In the genomic region with DNA sequence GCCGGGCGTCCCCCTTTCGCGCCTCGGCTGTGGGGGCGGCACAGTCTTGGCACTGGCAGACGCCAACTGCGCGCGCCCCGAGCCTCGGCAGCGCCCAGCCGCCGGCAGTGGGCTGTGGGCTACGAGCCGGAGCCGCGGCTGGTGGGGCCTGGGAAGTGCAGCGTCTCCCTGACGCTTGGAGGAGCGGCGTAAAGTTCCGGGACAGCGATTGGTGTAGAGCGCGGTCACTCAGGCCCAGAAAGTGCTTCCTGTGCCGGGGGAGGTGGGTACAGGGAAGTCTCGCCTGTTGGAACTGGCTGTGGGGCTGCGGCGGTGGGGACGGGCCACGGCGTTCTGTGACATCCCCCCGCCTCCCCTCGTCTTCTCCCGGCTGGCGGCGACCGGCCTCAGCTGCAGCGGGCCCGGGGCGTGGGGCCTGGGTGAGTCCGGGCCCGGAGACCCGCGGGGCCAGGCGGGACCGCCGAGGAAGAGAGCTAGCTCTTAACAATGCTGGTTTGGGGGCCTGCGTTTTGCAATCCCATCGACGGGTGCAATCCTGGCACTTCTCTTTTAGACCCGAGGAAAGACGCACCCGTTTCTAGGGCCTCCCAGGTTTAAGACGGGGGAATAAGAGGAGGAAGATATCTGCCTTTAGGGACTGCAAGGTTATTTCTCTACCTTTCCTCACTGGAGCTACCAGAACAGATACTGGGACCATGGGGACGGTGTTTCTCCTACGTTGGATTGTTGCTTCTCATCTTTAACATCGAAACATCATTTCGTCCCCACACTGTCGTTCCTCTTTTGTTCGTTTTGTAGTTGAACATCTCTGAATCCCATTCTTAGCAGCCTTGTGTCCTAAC, we compare ENCODE assay signal across 1 cellular context.
TF ChIP-seq lines count a peak whose summit lies in the region.

TSS of gene RWDD4 (minus strand) at position 157 of the 842 bp plus-strand sequence. CDS start 233 bp downstream, outside the sequence.
TSS of gene TRAPPC11 (plus strand) at position 265 of the 842 bp plus-strand sequence. CDS start 4,575 bp downstream, outside the sequence.

TF ChIP-seq in K562, 482 proteins besides CTCF, POLR2A, EP300 and RAD21 (continued from another document and continues in another):
- peak; percentile 52; the same call in 1 of the 2 replicates for TF ChIP-seq CEBPG (CRISPR knock-in tag; IDR thresholded peaks at IDR 0.05)
- TF ChIP-seq CEBPG (tag; conservative IDR thresholded peaks at IDR 0.05 in 1 of 2, IDR thresholded peaks at IDR 0.05 in 1 of 2): peak; percentile 29 to 91; a peak in 3 of 4 replicates
- TF ChIP-seq MNT (conservative IDR thresholded peaks at IDR 0.05): peak; percentile 30 to 73; a peak in 2 of 4 replicates
- no peak for TF ChIP-seq XRCC5 (IDR thresholded peaks at IDR 0.05; ENCODE audit: low read depth, low read length)
- TF ChIP-seq CHD1 (IDR thresholded peaks at IDR 0.05; ENCODE audit: low read length): no peak
- peak; percentile 88; the same call in 1 of the 2 replicates for TF ChIP-seq MBD2 (IDR thresholded peaks at IDR 0.05; ENCODE audit: borderline replicate concordance, low read depth)
- peak; percentile 42 for TF ChIP-seq HCFC1 (IDR thresholded peaks at IDR 0.05; ENCODE audit: low read depth, low read length)
- TF ChIP-seq MEIS2 (IDR thresholded peaks at IDR 0.05; ENCODE audit: partially characterized antibody): no peak
- TF ChIP-seq ZNF561 (CRISPR knock-in tag; conservative IDR thresholded peaks at IDR 0.05): no peak
- TF ChIP-seq KLF16 (IDR thresholded peaks at IDR 0.05): peak; percentile 69
- no peak for TF ChIP-seq NCOR1 (IDR thresholded peaks at IDR 0.05)
- no peak for TF ChIP-seq ZNF282 (CRISPR knock-in tag; IDR thresholded peaks at IDR 0.05)
- no peak; the same call in 1 of the 2 replicates for TF ChIP-seq MYC (IDR thresholded peaks at IDR 0.05; ENCODE audit: low read depth, low read length)
- no peak for TF ChIP-seq MYC (CRISPR knock-in tag; IDR thresholded peaks at IDR 0.05; ENCODE audit: borderline replicate concordance, low read depth)
- no peak for TF ChIP-seq NFXL1 (CRISPR knock-in tag; IDR thresholded peaks at IDR 0.05)
- no peak for TF ChIP-seq HNRNPH1 (optimal IDR thresholded peaks at IDR 0.05; ENCODE audit: low read depth, low read length)
- TF ChIP-seq, protein P1, sequence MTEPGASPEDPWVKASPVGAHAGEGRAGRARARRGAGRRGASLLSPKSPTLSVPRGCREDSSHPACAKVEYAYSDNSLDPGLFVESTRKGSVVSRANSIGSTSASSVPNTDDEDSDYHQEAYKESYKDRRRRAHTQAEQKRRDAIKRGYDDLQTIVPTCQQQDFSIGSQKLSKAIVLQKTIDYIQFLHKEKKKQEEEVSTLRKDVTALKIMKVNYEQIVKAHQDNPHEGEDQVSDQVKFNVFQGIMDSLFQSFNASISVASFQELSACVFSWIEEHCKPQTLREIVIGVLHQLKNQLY (CRISPR knock-in tag; conservative IDR thresholded peaks at IDR 0.05): no peak
- TF ChIP-seq HDGF (IDR thresholded peaks at IDR 0.05): no peak
- TF ChIP-seq NFE2L1 (tag; IDR thresholded peaks at IDR 0.05; ENCODE audit: borderline replicate concordance, low read depth): no peak
- TF ChIP-seq, protein P2, sequence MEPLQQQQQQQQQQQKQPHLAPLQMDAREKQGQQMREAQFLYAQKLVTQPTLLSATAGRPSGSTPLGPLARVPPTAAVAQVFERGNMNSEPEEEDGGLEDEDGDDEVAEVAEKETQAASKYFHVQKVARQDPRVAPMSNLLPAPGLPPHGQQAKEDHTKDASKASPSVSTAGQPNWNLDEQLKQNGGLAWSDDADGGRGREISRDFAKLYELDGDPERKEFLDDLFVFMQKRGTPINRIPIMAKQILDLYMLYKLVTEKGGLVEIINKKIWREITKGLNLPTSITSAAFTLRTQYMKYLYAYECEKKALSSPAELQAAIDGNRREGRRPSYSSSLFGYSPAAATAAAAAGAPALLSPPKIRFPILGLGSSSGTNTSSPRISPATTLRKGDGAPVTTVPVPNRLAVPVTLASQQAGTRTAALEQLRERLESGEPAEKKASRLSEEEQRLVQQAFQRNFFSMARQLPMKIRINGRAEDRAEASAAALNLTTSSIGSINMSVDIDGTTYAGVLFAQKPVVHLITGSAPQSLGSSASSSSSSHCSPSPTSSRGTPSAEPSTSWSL (CRISPR knock-in tag; IDR thresholded peaks at IDR 0.05; ENCODE audit: borderline replicate concordance): no peak
- peak; percentile 50; the same call in 1 of the 2 replicates for TF ChIP-seq MTA3 (IDR thresholded peaks at IDR 0.05; ENCODE audit: borderline replicate concordance)
- TF ChIP-seq GTF2F1 (IDR thresholded peaks at IDR 0.05; ENCODE audit: low read depth, low read length): no peak
- 0 out of 2 replicates have a peak, but pooled peaks have one; percentile 35 for TF ChIP-seq SMAD4 (CRISPR knock-in tag; conservative IDR thresholded peaks at IDR 0.05)
- TF ChIP-seq ZNF449 (CRISPR knock-in tag; IDR thresholded peaks at IDR 0.05): no peak
- no peak for TF ChIP-seq ZNF699 (CRISPR knock-in tag; IDR thresholded peaks at IDR 0.05; ENCODE audit: insufficient replicate concordance)
- peak; percentile 45 for TF ChIP-seq SAP30 (IDR thresholded peaks at IDR 0.05; ENCODE audit: borderline replicate concordance, insufficient read depth, low read depth, low read length, poor library complexity, severe bottlenecking)
- TF ChIP-seq, protein P3, sequence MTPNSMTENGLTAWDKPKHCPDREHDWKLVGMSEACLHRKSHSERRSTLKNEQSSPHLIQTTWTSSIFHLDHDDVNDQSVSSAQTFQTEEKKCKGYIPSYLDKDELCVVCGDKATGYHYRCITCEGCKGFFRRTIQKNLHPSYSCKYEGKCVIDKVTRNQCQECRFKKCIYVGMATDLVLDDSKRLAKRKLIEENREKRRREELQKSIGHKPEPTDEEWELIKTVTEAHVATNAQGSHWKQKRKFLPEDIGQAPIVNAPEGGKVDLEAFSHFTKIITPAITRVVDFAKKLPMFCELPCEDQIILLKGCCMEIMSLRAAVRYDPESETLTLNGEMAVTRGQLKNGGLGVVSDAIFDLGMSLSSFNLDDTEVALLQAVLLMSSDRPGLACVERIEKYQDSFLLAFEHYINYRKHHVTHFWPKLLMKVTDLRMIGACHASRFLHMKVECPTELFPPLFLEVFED (CRISPR knock-in tag; conservative IDR thresholded peaks at IDR 0.05): no peak
- 0 out of 2 replicates have a peak, but pooled peaks have one; percentile 75 for TF ChIP-seq HNRNPL (IDR thresholded peaks at IDR 0.05; ENCODE audit: low read depth, low read length)
- no peak for TF ChIP-seq SMARCA4 (IDR thresholded peaks at IDR 0.05)
- no peak for TF ChIP-seq SRSF3 (IDR thresholded peaks at IDR 0.05; ENCODE audit: insufficient read depth, low read length)
- TF ChIP-seq, protein P4, sequence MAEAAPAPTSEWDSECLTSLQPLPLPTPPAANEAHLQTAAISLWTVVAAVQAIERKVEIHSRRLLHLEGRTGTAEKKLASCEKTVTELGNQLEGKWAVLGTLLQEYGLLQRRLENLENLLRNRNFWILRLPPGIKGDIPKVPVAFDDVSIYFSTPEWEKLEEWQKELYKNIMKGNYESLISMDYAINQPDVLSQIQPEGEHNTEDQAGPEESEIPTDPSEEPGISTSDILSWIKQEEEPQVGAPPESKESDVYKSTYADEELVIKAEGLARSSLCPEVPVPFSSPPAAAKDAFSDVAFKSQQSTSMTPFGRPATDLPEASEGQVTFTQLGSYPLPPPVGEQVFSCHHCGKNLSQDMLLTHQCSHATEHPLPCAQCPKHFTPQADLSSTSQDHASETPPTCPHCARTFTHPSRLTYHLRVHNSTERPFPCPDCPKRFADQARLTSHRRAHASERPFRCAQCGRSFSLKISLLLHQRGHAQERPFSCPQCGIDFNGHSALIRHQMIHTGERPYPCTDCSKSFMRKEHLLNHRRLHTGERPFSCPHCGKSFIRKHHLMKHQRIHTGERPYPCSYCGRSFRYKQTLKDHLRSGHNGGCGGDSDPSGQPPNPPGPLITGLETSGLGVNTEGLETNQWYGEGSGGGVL (CRISPR knock-in tag; IDR thresholded peaks at IDR 0.05): no peak
- no peak for TF ChIP-seq ZNF507 (tag; conservative IDR thresholded peaks at IDR 0.05)
- TF ChIP-seq CBFA2T3 (IDR thresholded peaks at IDR 0.05): no peak
- peak; percentile 87 for TF ChIP-seq ZBTB40 (IDR thresholded peaks at IDR 0.05)
- no peak for TF ChIP-seq ZBTB40 (CRISPR knock-in tag; IDR thresholded peaks at IDR 0.05)
- no peak for TF ChIP-seq FOXO4 (CRISPR knock-in tag; IDR thresholded peaks at IDR 0.05)
- no peak for TF ChIP-seq DDX20 (tag; IDR thresholded peaks at IDR 0.05; ENCODE audit: low read depth)
- TF ChIP-seq BHLHE40 (IDR thresholded peaks at IDR 0.05; ENCODE audit: low read length): no peak; the same call in 1 of the 2 replicates
- no peak for TF ChIP-seq STAT5B (CRISPR knock-in tag; IDR thresholded peaks at IDR 0.05)
